ENCODE assay signal across 13 cellular contexts in genomic region chr10:46524471-46525176, GRCh38. TPM values are rescaled to one million over a fixed set of nuclear protein-coding genes. Genes with fewer than 3 reads are reported as not detected.
DNase-seq lines count a peak whose midpoint lies in the region; ATAC-seq and TF ChIP-seq lines count a peak whose summit lies in the region.
"Had no signal": no experiment of that assay in that cellular context is flagged by ENCODE, and none has a peak within 500 bp of the region (broad histone marks: within the 10 kb centered on the region; RNA-seq: fewer than 3 reads in every experiment).

No MANE protein-coding gene starts in this region.

- no peak overlapping the region for H3K27ac Mint-ChIP-seq in activated naive CD4-positive, alpha-beta T cell treated with anti-CD3 and anti-CD28 coated beads, Interleukin-2, amount 10 ng/mL, durations not matched to agents 7 days and 5 days
- H3K27ac Mint-ChIP-seq: B cell had no signal

- peak; percentile 7 for ATAC-seq in thoracic aorta (ENCODE audit: insufficient number of reproducible peaks, low FRiP score, low read depth)
- ATAC-seq in GM18868 (IDR thresholded peaks at IDR 0.05; ENCODE audit: unreplicated experiment), result no peak
- ATAC-seq in HG03175 (IDR thresholded peaks at IDR 0.05; ENCODE audit: unreplicated experiment), result no peak

- H3K4me1 Mint-ChIP-seq in activated naive CD4-positive, alpha-beta T cell treated with anti-CD3 and anti-CD28 coated beads, Interleukin-2, amount 10 ng/mL, durations not matched to agents 7 days and 5 days, result no peaks in the 10 kb centered on the region
- H3K4me1 Mint-ChIP-seq: B cell had no signal

- no peaks in the 10 kb centered on the region for H3K36me3 ChIP-seq in thoracic aorta

- H3K27ac ChIP-seq in thoracic aorta, result peak overlapping the region in 1 of 2 donors; percentile 9

- H3K36me3 Mint-ChIP-seq in activated naive CD4-positive, alpha-beta T cell treated with anti-CD3 and anti-CD28 coated beads, Interleukin-2, amount 10 ng/mL, durations not matched to agents 7 days and 5 days, result no peaks in the 10 kb centered on the region

- H3K9me3 ChIP-seq in iPS-18c (ENCODE audit: control insufficient read depth, insufficient read depth, low read length) (no peaks in the 10 kb centered on the region), thoracic aorta (no peaks in the 10 kb centered on the region)

- no peaks in the 10 kb centered on the region for H3K9me3 Mint-ChIP-seq in activated naive CD4-positive, alpha-beta T cell treated with anti-CD3 and anti-CD28 coated beads, Interleukin-2, amount 10 ng/mL, durations not matched to agents 7 days and 5 days

- H3K4me3 ChIP-seq in iPS-18c (ENCODE audit: insufficient read depth, low read depth, low read length) (peak overlapping the region; percentile 1; the same call in 1 of the 2 replicates), thoracic aorta (no peak overlapping the region)

- no peak for TF ChIP-seq CTCF in thoracic aorta (IDR thresholded peaks at IDR 0.05)

- peak; percentile 11 for DNase-seq in activated T-cell treated with anti-CD3 and anti-CD28 coated beads, Interleukin-2, amount 50 U/mL, for 1 hour
- DNase-seq in activated T-cell treated with anti-CD3 and anti-CD28 coated beads for 4 hours (no peak), thoracic aorta (ENCODE audit: low spot score) (no peak), activated gamma-delta T cell treated with Interleukin-2 at 50 U/mL for 16 hours (no peak)
- peak; percentile 19 for DNase-seq in activated naive CD4-positive, alpha-beta T cell treated with anti-CD3 and anti-CD28 coated beads, Interleukin-2, amount 10 ng/mL, durations not matched to agents 7 days and 5 days
- DNase-seq: central memory CD4-positive, alpha-beta T cell; stimulated activated CD4-positive, alpha-beta T cell treated with anti-CD3 and anti-CD28 coated beads, Interleukin-2, amount 100 ng/mL, for 48 hours had no signal

- H3K27me3 Mint-ChIP-seq in activated naive CD4-positive, alpha-beta T cell treated with anti-CD3 and anti-CD28 coated beads, Interleukin-2, amount 10 ng/mL, durations not matched to agents 7 days and 5 days, result no peaks in the 10 kb centered on the region
- H3K27me3 Mint-ChIP-seq: B cell had no signal

- no peak overlapping the region for H3K4me3 Mint-ChIP-seq in activated naive CD4-positive, alpha-beta T cell treated with anti-CD3 and anti-CD28 coated beads, Interleukin-2, amount 10 ng/mL, durations not matched to agents 7 days and 5 days
- H3K4me3 Mint-ChIP-seq: B cell had no signal

- CTCF ChIA-PET in activated naive CD4-positive, alpha-beta T cell treated with anti-CD3 and anti-CD28 coated beads, Interleukin-2, amount 10 ng/mL, durations not matched to agents 7 days and 5 days (lab: Charles Lee), result no interaction called here

- no peaks in the 10 kb centered on the region for H3K27me3 ChIP-seq in thoracic aorta (replicated peaks; ENCODE audit: insufficient read depth)

- H3K4me1 ChIP-seq in thoracic aorta (ENCODE audit: control insufficient read depth in 1 of 2, low read depth in 2 of 2), result peaks cover 13 to 20% of the 10 kb centered on the region in 2 donors

RNA-seq across cellular contexts. Expression of gene GPRIN2, which starts 31.8 kb away (rescaled TPM):
- total RNA-seq in thoracic aorta, result 1 to 10 TPM in 1 of 2 donors, under 1 TPM in 1; 0.27 to 4.8 TPM
- total RNA-seq: B cell; T-helper 2 cell treated with Interferon-gamma antibody and Interleukin-4, amounts not matched to agents 100 ng/mL and 5 ng/mL, for 36 hours had no signal

RNA-seq across cellular contexts. Expression of gene SYT15, which starts 54.3 kb away (rescaled TPM):
- total RNA-seq in thoracic aorta, result 1 to 10 TPM; 2.6 to 7.1 TPM

RNA-seq across cellular contexts. Expression of gene NPY4R, which starts 58.9 kb away (rescaled TPM):
- total RNA-seq in thoracic aorta, result not detected
- total RNA-seq: B cell; liver; T-helper 2 cell treated with Interferon-gamma antibody and Interleukin-4, amounts not matched to agents 100 ng/mL and 5 ng/mL, for 36 hours had no signal

Comparison
In these comparisons a context has a peak if more than half of its experiments do, and no peak if none do; other contexts are left out.
1. DNase-seq: peak in activated T-cell treated with anti-CD3 and anti-CD28 coated beads, Interleukin-2, amount 50 U/mL, for 1 hour (single experiment) and activated naive CD4-positive, alpha-beta T cell treated with anti-CD3 and anti-CD28 coated beads, Interleukin-2, amount 10 ng/mL, durations not matched to agents 7 days and 5 days (single experiment); none in activated T-cell treated with anti-CD3 and anti-CD28 coated beads for 4 hours (single experiment), thoracic aorta (single experiment) and activated gamma-delta T cell treated with Interleukin-2 at 50 U/mL for 16 hours (single experiment).